ENCODE assay signal across 18 cellular contexts in genomic region chr20:18654448-18654773, GRCh38.
DNase-seq lines count a peak whose midpoint lies in the region; TF ChIP-seq lines count a peak whose summit lies in the region.
"Had no signal": no experiment of that assay in that cellular context is flagged by ENCODE, and none has a peak within 500 bp of the region (broad histone marks: within the 10 kb centered on the region; RNA-seq: fewer than 3 reads in every experiment).

No MANE protein-coding gene starts in this region.

- no peaks in the 10 kb centered on the region for H3K9me3 ChIP-seq in neural cell (ENCODE audit: low read length)
- H3K9me3 ChIP-seq: BE2C, BLaER1 had no signal

- H3K9ac ChIP-seq in neural cell (ENCODE audit: low read length) (no peak overlapping the region), rectal smooth muscle tissue (ENCODE audit: low read length) (no peak overlapping the region)
- H3K9ac ChIP-seq: BLaER1 had no signal

- TF ChIP-seq CTCF in neural cell (IDR thresholded peaks at IDR 0.05; ENCODE audit: poor library complexity, severe bottlenecking): no peak

- H2AFZ ChIP-seq in neural cell (ENCODE audit: low read depth, low read length): no peak overlapping the region

- peak overlapping the region; percentile 11 for H3K27ac ChIP-seq in neural cell (ENCODE audit: low read length)
- H3K27ac ChIP-seq in rectal smooth muscle tissue (ENCODE audit: low read depth, low read length): peak overlapping the region; percentile 15
- H3K27ac ChIP-seq: BLaER1 had no signal

- CTCF ChIA-PET in activated naive CD4-positive, alpha-beta T cell treated with anti-CD3 and anti-CD28 coated beads, Interleukin-2, amount 10 ng/mL, durations not matched to agents 7 days and 5 days (lab: Charles Lee): interaction anchor here (1.2 to 1.3 kb wide), 2 partner anchors 22 kb away, joined by 4 to 5 read pairs; no protein-coding TSS in a partner anchor

- H3K4me3 ChIP-seq in neural cell (ENCODE audit: low read length): no peak overlapping the region
- H3K4me3 ChIP-seq in rectal smooth muscle tissue (ENCODE audit: low read length): no peak overlapping the region
- H3K4me3 ChIP-seq: BLaER1 had no signal

- no peak overlapping the region for H3K4me3 Mint-ChIP-seq in activated naive CD4-positive, alpha-beta T cell treated with anti-CD3 and anti-CD28 coated beads, Interleukin-2, amount 10 ng/mL, durations not matched to agents 7 days and 5 days
- H3K4me3 Mint-ChIP-seq: CD14-positive monocyte; CD4-positive, alpha-beta memory T cell; CD4-positive, CD25-positive, alpha-beta regulatory T cell; CD8-positive, alpha-beta memory T cell had no signal

- no peaks in the 10 kb centered on the region for H3K79me2 ChIP-seq in neural cell (replicated peaks; ENCODE audit: insufficient read depth, low read length)

- no peaks in the 10 kb centered on the region for H3K9me2 ChIP-seq in neural cell (ENCODE audit: insufficient read depth, low read length)

- H3K27me3 Mint-ChIP-seq in activated naive CD4-positive, alpha-beta T cell treated with anti-CD3 and anti-CD28 coated beads, Interleukin-2, amount 10 ng/mL, durations not matched to agents 7 days and 5 days: no peaks in the 10 kb centered on the region
- H3K27me3 Mint-ChIP-seq: CD4-positive, alpha-beta memory T cell; CD4-positive, CD25-positive, alpha-beta regulatory T cell; CD8-positive, alpha-beta memory T cell had no signal

- H3K27ac Mint-ChIP-seq in activated naive CD4-positive, alpha-beta T cell treated with anti-CD3 and anti-CD28 coated beads, Interleukin-2, amount 10 ng/mL, durations not matched to agents 7 days and 5 days: peak overlapping the region; percentile 25
- H3K27ac Mint-ChIP-seq: CD4-positive, alpha-beta memory T cell; CD4-positive, CD25-positive, alpha-beta regulatory T cell had no signal

- H3K36me3 ChIP-seq in neural cell (ENCODE audit: insufficient read depth, low read length) (no peaks in the 10 kb centered on the region), rectal smooth muscle tissue (ENCODE audit: control insufficient read depth, insufficient read depth, low read length) (no peaks in the 10 kb centered on the region)
- H3K36me3 ChIP-seq: BE2C, BLaER1 had no signal

- H3K36me3 Mint-ChIP-seq in activated naive CD4-positive, alpha-beta T cell treated with anti-CD3 and anti-CD28 coated beads, Interleukin-2, amount 10 ng/mL, durations not matched to agents 7 days and 5 days: no peaks in the 10 kb centered on the region

- no peak for DNase-seq in activated naive CD4-positive, alpha-beta T cell treated with anti-CD3 and anti-CD28 coated beads, Interleukin-2, amount 10 ng/mL, durations not matched to agents 7 days and 5 days
- DNase-seq in activated naive CD4-positive, alpha-beta T cell treated with Interleukin-2 at 50 U/mL for 16 hours: no peak
- no peak for DNase-seq in DMS153 (lab: John Stamatoyannopoulos, UW)
- DNase-seq: 8988T; ACHN; BE2C; C1 segment of cervical spinal cord; CD4-positive, alpha-beta memory T cell; CD4-positive, CD25-positive, alpha-beta regulatory T cell; CD8-positive, alpha-beta memory T cell; COR-L47; DMS 273 treated with DMSO at 0.1 percent for 48 hours; DMS79 treated with DMSO at 0.1 percent for 48 hours; GF-D8 had no signal

- H3K27me3 ChIP-seq in neural cell (ENCODE audit: insufficient read depth, low read depth, low read length) (no peaks in the 10 kb centered on the region), rectal smooth muscle tissue (ENCODE audit: control insufficient read depth, insufficient read depth, low read length) (no peaks in the 10 kb centered on the region)
- H3K27me3 ChIP-seq: BE2C, BLaER1 had no signal

- no peaks in the 10 kb centered on the region for H3K9me3 Mint-ChIP-seq in activated naive CD4-positive, alpha-beta T cell treated with anti-CD3 and anti-CD28 coated beads, Interleukin-2, amount 10 ng/mL, durations not matched to agents 7 days and 5 days
- H3K9me3 Mint-ChIP-seq: CD14-positive monocyte; CD4-positive, CD25-positive, alpha-beta regulatory T cell; CD8-positive, alpha-beta memory T cell had no signal

- TF ChIP-seq EP300 in neural cell (conservative IDR thresholded peaks at IDR 0.05; ENCODE audit: poor library complexity, severe bottlenecking): no peak

- no peaks in the 10 kb centered on the region for H4K20me1 ChIP-seq in neural cell (ENCODE audit: insufficient read depth)
- H4K20me1 ChIP-seq: BLaER1 had no signal

- no peaks in the 10 kb centered on the region for H3K4me1 Mint-ChIP-seq in activated naive CD4-positive, alpha-beta T cell treated with anti-CD3 and anti-CD28 coated beads, Interleukin-2, amount 10 ng/mL, durations not matched to agents 7 days and 5 days

- TF ChIP-seq RAD21 in neural cell (conservative IDR thresholded peaks at IDR 0.05): no peak

- H3F3A ChIP-seq in neural cell (ENCODE audit: insufficient read depth, low read length, poor library complexity, severe bottlenecking): no peaks in the 10 kb centered on the region

- H3K4me1 ChIP-seq in rectal smooth muscle tissue (ENCODE audit: control insufficient read depth, insufficient read depth, low read length): peaks cover 11% of the 10 kb centered on the region
- H3K4me1 ChIP-seq: BE2C had no signal

- H3K4me2 ChIP-seq in neural cell (ENCODE audit: low read length): no peak overlapping the region
- H3K4me2 ChIP-seq: BLaER1 had no signal

TF ChIP-seq in neural cell, 6 proteins besides CTCF, POLR2A, EP300 and RAD21:
- TF ChIP-seq MXI1 (conservative IDR thresholded peaks at IDR 0.05; ENCODE audit: poor library complexity, severe bottlenecking): no peak
- TF ChIP-seq SMC3 (conservative IDR thresholded peaks at IDR 0.05; ENCODE audit: poor library complexity): no peak
- TF ChIP-seq POLR2AphosphoS5 (IDR thresholded peaks at IDR 0.05): no peak
- TF ChIP-seq REST (IDR thresholded peaks at IDR 0.05; ENCODE audit: borderline replicate concordance): no peak
- no peak for TF ChIP-seq EZH2 (IDR thresholded peaks at IDR 0.05; ENCODE audit: borderline replicate concordance, insufficient read depth, low read length, poor library complexity, severe bottlenecking)
- TF ChIP-seq TAF1 (IDR thresholded peaks at IDR 0.05; ENCODE audit: low read depth): no peak
